In the genomic region with DNA sequence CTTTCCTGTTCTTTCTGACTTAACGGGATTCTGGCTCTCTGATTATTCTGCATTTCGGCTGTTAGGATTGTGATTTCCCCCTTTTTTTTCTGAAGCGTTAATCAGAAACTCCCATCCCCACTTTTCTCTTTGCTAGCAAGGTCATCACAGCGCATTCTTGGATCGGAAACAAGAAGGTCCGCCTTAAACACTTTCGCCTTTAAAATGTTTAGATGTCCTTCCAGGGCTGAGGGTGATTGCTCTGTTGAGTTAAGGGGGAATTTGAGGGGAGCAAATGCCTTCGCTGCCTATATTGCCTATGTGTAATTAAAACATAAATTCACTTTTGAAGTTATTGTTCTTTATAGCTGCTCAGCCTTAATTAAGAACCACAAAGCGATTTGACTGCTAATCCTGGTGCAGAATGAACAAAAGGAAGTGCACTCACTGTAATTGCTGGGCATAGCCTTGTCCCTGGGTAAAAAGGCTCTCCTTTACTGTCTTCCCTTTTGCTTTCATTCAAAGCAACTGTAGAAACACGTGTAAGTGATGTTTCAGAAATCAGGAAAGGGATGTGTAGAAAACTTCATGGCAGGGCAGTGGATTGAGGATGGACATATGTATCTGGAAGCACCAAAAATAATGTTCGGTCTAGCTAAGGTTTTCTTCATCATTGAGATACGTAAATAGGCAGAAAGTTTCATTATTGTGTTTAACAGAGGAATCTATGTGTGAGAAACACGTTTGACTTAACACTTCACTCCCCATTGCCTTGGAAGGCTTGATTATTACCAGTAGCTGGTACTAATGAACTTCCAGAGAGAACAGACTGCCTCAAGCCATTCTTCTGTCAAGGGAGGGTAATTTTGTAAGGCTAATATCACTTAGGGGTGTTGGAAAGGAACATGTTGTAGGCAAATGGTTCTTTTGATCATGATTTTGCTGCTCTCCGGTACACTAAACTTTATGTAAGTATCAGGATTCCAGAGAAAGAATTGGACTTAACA, we compare ENCODE assay signal across 1 cellular context.
A peak's percentile ranks its signal among the peaks of the same experiment; 100 is the strongest.
TF ChIP-seq lines count a peak whose summit lies in the region.

No MANE protein-coding gene starts in this region.

TF ChIP-seq in HEK293, 187 proteins besides CTCF, POLR2A, EP300 and RAD21 (continued from another document and continues in another):
- TF ChIP-seq ZBTB8A (tag by site-specific recombination; IDR thresholded peaks at IDR 0.05) (no peak), ZNF37A (tag by site-specific recombination; IDR thresholded peaks at IDR 0.05) (no peak), MZF1 (tag by site-specific recombination; IDR thresholded peaks at IDR 0.05; ENCODE audit: borderline replicate concordance) (no peak), PRDM1 (tag by site-specific recombination; IDR thresholded peaks at IDR 0.05) (peak; percentile 76), ZNF48 (tag by site-specific recombination; IDR thresholded peaks at IDR 0.05) (no peak), IKZF3 (tag by site-specific recombination; IDR thresholded peaks at IDR 0.05) (peak; percentile 43; the same call in 1 of the 2 replicates), ZNF10 (tag by site-specific recombination; IDR thresholded peaks at IDR 0.05) (no peak; the same call in 1 of the 2 replicates), ZSCAN16 (tag by site-specific recombination; IDR thresholded peaks at IDR 0.05) (no peak), ZNF341 (tag by site-specific recombination; IDR thresholded peaks at IDR 0.05; ENCODE audit: low read depth) (no peak), ZNF514 (tag by site-specific recombination; IDR thresholded peaks at IDR 0.05) (no peak), BCL11A (tag by site-specific recombination; IDR thresholded peaks at IDR 0.05; ENCODE audit: low read depth) (no peak), OSR2 (tag by site-specific recombination; IDR thresholded peaks at IDR 0.05) (0 out of 2 replicates have a peak, but pooled peaks have one; percentile 15), ZNF335 (tag by site-specific recombination; conservative IDR thresholded peaks at IDR 0.05) (no peak), WT1 (tag by site-specific recombination; IDR thresholded peaks at IDR 0.05) (no peak; the same call in 1 of the 2 replicates), ZNF211 (tag by site-specific recombination; IDR thresholded peaks at IDR 0.05; ENCODE audit: low read depth) (no peak), ZNF510 (tag by site-specific recombination; IDR thresholded peaks at IDR 0.05; ENCODE audit: insufficient replicate concordance) (no peak), GLIS1 (tag by site-specific recombination; IDR thresholded peaks at IDR 0.05) (no peak), ZNF292 (tag by site-specific recombination; IDR thresholded peaks at IDR 0.05; ENCODE audit: borderline replicate concordance, low read depth) (no peak), ZNF658 (tag by site-specific recombination; IDR thresholded peaks at IDR 0.05) (no peak), YY1 (tag by site-specific recombination; IDR thresholded peaks at IDR 0.05) (no peak), ZNF768 (tag by site-specific recombination; IDR thresholded peaks at IDR 0.05) (no peak), ZNF701 (tag by site-specific recombination; IDR thresholded peaks at IDR 0.05) (no peak), ZNF184 (tag by site-specific recombination; IDR thresholded peaks at IDR 0.05) (no peak), ZNF600 (tag by site-specific recombination; IDR thresholded peaks at IDR 0.05) (0 out of 2 replicates have a peak, but pooled peaks have one; percentile 15), MYNN (tag by site-specific recombination; IDR thresholded peaks at IDR 0.05; ENCODE audit: borderline replicate concordance) (no peak), ZNF404 (tag by site-specific recombination; IDR thresholded peaks at IDR 0.05) (no peak), SALL2 (tag by site-specific recombination; IDR thresholded peaks at IDR 0.05; ENCODE audit: borderline replicate concordance) (no peak), ZBTB17 (tag by site-specific recombination; IDR thresholded peaks at IDR 0.05) (peak; percentile 83), ZNF132 (tag by site-specific recombination; IDR thresholded peaks at IDR 0.05; ENCODE audit: borderline replicate concordance) (no peak), ZNF585B (tag by site-specific recombination; IDR thresholded peaks at IDR 0.05) (no peak), ZNF311 (tag by site-specific recombination; IDR thresholded peaks at IDR 0.05; ENCODE audit: borderline replicate concordance) (no peak), ZNF596 (tag by site-specific recombination; IDR thresholded peaks at IDR 0.05) (no peak), ZNF366 (tag by site-specific recombination; conservative IDR thresholded peaks at IDR 0.05) (peak; percentile 44), ZNF76 (tag by site-specific recombination; IDR thresholded peaks at IDR 0.05; ENCODE audit: borderline replicate concordance, low read depth) (no peak; the same call in 1 of the 2 replicates), ZNF610 (tag by site-specific recombination; IDR thresholded peaks at IDR 0.05; ENCODE audit: borderline replicate concordance) (no peak), YY2 (tag by site-specific recombination; IDR thresholded peaks at IDR 0.05) (no peak), FEZF1 (tag by site-specific recombination; IDR thresholded peaks at IDR 0.05) (peak; percentile 45)
- TF ChIP-seq, protein P1, sequence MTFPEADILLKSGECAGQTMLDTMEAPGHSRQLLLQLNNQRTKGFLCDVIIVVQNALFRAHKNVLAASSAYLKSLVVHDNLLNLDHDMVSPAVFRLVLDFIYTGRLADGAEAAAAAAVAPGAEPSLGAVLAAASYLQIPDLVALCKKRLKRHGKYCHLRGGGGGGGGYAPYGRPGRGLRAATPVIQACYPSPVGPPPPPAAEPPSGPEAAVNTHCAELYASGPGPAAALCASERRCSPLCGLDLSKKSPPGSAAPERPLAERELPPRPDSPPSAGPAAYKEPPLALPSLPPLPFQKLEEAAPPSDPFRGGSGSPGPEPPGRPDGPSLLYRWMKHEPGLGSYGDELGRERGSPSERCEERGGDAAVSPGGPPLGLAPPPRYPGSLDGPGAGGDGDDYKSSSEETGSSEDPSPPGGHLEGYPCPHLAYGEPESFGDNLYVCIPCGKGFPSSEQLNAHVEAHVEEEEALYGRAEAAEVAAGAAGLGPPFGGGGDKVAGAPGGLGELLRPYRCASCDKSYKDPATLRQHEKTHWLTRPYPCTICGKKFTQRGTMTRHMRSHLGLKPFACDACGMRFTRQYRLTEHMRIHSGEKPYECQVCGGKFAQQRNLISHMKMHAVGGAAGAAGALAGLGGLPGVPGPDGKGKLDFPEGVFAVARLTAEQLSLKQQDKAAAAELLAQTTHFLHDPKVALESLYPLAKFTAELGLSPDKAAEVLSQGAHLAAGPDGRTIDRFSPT (tag by site-specific recombination; IDR thresholded peaks at IDR 0.05): no peak
- TF ChIP-seq, protein P2, sequence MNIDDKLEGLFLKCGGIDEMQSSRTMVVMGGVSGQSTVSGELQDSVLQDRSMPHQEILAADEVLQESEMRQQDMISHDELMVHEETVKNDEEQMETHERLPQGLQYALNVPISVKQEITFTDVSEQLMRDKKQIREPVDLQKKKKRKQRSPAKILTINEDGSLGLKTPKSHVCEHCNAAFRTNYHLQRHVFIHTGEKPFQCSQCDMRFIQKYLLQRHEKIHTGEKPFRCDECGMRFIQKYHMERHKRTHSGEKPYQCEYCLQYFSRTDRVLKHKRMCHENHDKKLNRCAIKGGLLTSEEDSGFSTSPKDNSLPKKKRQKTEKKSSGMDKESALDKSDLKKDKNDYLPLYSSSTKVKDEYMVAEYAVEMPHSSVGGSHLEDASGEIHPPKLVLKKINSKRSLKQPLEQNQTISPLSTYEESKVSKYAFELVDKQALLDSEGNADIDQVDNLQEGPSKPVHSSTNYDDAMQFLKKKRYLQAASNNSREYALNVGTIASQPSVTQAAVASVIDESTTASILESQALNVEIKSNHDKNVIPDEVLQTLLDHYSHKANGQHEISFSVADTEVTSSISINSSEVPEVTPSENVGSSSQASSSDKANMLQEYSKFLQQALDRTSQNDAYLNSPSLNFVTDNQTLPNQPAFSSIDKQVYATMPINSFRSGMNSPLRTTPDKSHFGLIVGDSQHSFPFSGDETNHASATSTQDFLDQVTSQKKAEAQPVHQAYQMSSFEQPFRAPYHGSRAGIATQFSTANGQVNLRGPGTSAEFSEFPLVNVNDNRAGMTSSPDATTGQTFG (tag by site-specific recombination; IDR thresholded peaks at IDR 0.05; ENCODE audit: borderline replicate concordance): no peak
- TF ChIP-seq, protein P3, sequence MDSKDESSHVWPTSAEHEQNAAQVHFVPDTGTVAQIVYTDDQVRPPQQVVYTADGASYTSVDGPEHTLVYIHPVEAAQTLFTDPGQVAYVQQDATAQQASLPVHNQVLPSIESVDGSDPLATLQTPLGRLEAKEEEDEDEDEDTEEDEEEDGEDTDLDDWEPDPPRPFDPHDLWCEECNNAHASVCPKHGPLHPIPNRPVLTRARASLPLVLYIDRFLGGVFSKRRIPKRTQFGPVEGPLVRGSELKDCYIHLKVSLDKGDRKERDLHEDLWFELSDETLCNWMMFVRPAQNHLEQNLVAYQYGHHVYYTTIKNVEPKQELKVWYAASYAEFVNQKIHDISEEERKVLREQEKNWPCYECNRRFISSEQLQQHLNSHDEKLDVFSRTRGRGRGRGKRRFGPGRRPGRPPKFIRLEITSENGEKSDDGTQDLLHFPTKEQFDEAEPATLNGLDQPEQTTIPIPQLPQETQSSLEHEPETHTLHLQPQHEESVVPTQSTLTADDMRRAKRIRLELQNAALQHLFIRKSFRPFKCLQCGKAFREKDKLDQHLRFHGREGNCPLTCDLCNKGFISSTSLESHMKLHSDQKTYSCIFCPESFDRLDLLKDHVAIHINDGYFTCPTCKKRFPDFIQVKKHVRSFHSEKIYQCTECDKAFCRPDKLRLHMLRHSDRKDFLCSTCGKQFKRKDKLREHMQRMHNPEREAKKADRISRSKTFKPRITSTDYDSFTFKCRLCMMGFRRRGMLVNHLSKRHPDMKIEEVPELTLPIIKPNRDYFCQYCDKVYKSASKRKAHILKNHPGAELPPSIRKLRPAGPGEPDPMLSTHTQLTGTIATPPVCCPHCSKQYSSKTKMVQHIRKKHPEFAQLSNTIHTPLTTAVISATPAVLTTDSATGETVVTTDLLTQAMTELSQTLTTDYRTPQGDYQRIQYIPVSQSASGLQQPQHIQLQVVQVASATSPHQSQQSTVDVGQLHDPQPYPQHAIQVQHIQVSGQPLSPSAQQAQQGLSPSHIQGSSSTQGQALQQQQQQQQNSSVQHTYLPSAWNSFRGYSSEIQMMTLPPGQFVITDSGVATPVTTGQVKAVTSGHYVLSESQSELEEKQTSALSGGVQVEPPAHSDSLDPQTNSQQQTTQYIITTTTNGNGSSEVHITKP (tag by site-specific recombination; IDR thresholded peaks at IDR 0.05): no peak
- TF ChIP-seq, protein P4, sequence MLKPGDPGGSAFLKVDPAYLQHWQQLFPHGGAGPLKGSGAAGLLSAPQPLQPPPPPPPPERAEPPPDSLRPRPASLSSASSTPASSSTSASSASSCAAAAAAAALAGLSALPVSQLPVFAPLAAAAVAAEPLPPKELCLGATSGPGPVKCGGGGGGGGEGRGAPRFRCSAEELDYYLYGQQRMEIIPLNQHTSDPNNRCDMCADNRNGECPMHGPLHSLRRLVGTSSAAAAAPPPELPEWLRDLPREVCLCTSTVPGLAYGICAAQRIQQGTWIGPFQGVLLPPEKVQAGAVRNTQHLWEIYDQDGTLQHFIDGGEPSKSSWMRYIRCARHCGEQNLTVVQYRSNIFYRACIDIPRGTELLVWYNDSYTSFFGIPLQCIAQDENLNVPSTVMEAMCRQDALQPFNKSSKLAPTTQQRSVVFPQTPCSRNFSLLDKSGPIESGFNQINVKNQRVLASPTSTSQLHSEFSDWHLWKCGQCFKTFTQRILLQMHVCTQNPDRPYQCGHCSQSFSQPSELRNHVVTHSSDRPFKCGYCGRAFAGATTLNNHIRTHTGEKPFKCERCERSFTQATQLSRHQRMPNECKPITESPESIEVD (tag by site-specific recombination; IDR thresholded peaks at IDR 0.05): 0 out of 2 replicates have a peak, but pooled peaks have one; percentile 16
- TF ChIP-seq, protein P5, sequence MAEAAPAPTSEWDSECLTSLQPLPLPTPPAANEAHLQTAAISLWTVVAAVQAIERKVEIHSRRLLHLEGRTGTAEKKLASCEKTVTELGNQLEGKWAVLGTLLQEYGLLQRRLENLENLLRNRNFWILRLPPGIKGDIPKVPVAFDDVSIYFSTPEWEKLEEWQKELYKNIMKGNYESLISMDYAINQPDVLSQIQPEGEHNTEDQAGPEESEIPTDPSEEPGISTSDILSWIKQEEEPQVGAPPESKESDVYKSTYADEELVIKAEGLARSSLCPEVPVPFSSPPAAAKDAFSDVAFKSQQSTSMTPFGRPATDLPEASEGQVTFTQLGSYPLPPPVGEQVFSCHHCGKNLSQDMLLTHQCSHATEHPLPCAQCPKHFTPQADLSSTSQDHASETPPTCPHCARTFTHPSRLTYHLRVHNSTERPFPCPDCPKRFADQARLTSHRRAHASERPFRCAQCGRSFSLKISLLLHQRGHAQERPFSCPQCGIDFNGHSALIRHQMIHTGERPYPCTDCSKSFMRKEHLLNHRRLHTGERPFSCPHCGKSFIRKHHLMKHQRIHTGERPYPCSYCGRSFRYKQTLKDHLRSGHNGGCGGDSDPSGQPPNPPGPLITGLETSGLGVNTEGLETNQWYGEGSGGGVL (tag by site-specific recombination; IDR thresholded peaks at IDR 0.05): no peak
- TF ChIP-seq, protein P6, sequence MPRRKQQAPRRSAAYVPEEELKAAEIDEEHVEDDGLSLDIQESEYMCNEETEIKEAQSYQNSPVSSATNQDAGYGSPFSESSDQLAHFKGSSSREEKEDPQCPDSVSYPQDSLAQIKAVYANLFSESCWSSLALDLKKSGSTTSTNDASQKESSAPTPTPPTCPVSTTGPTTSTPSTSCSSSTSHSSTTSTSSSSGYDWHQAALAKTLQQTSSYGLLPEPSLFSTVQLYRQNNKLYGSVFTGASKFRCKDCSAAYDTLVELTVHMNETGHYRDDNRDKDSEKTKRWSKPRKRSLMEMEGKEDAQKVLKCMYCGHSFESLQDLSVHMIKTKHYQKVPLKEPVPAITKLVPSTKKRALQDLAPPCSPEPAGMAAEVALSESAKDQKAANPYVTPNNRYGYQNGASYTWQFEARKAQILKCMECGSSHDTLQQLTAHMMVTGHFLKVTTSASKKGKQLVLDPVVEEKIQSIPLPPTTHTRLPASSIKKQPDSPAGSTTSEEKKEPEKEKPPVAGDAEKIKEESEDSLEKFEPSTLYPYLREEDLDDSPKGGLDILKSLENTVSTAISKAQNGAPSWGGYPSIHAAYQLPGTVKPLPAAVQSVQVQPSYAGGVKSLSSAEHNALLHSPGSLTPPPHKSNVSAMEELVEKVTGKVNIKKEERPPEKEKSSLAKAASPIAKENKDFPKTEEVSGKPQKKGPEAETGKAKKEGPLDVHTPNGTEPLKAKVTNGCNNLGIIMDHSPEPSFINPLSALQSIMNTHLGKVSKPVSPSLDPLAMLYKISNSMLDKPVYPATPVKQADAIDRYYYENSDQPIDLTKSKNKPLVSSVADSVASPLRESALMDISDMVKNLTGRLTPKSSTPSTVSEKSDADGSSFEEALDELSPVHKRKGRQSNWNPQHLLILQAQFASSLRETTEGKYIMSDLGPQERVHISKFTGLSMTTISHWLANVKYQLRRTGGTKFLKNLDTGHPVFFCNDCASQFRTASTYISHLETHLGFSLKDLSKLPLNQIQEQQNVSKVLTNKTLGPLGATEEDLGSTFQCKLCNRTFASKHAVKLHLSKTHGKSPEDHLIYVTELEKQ (tag by site-specific recombination; IDR thresholded peaks at IDR 0.05; ENCODE audit: borderline replicate concordance): no peak
